ENCODE assay signal across 23 cellular contexts in the genomic region with DNA sequence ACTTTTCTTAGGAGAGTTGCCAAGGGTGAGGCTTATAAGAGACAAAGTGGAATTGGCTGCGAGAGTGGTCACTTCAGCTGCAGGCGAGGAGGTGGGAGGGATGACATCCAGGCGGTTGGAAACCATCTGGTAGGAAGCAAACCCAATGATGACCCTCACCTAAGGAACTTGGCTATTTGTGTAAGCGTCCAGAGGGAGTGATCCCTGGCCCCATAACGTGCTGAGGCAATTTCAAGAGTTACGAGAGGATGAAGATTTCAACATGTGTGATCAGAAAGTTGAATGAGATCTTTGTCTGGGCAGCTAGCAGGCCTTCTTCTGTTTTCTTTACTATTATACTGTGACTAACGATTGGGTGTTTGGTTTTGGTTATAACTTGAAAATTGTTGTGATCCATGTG.
A peak's percentile ranks its signal among the peaks of the same experiment; 100 is the strongest.
DNase-seq lines count a peak whose midpoint lies in the region; ATAC-seq lines count a peak whose summit lies in the region.
"Had no signal": no experiment of that assay in that cellular context is flagged by ENCODE, and none has a peak within 500 bp of the region (broad histone marks: within the 10 kb centered on the region; RNA-seq: fewer than 3 reads in every experiment).

No MANE protein-coding gene starts in this region.

- no peaks in the 10 kb centered on the region for H3K36me3 ChIP-seq in adipocyte (ENCODE audit: control insufficient read depth, insufficient read depth, low read length, severe bottlenecking)
- H3K36me3 ChIP-seq: BLaER1, tibial artery had no signal

- no peaks in the 10 kb centered on the region for H3K27me3 ChIP-seq in adipocyte (replicated peaks; ENCODE audit: control insufficient read depth, insufficient read depth, low read length)
- no peaks in the 10 kb centered on the region for H3K27me3 ChIP-seq in right cardiac atrium (ENCODE audit: control insufficient read depth, insufficient read depth)
- H3K27me3 ChIP-seq: BLaER1, tibial artery had no signal

- ATAC-seq in right cardiac atrium (peak; percentile 31 to 69), GM19455 (IDR thresholded peaks at IDR 0.05; ENCODE audit: unreplicated experiment) (no peak)
- ATAC-seq: activated naive CD8-positive, alpha-beta T cell treated with anti-CD3 and anti-CD28 coated beads, Interleukin-2, amount 50 U/mL, for 24 hours; stimulated activated naive CD8-positive, alpha-beta T cell treated with anti-CD3 and anti-CD28 coated beads, Interleukin-15, amount 100 ng/mL, for 72 hours had no signal

- DNase-seq in adipocyte (ENCODE audit: low read depth) (peak; percentile 47), fibroblast of peridontal ligament (ENCODE audit: extremely low read depth) (peak; percentile 72), right cardiac atrium (peak in 1 of 3 donors; percentile 20), skeletal muscle cell (ENCODE audit: low read depth) (peak; percentile 74), hippocampal formation (lab: John Stamatoyannopoulos, UW) (no peak)
- no peak for DNase-seq in stimulated activated CD4-positive, alpha-beta T cell treated with anti-CD3 and anti-CD28 coated beads, Interleukin-2, amount 100 ng/mL, for 48 hours
- DNase-seq: ACHN; activated CD4-positive, alpha-beta T cell treated with anti-CD3 and anti-CD28 coated beads for 4 hours; activated CD8-positive, alpha-beta memory T cell treated with anti-CD3 and anti-CD28 coated beads for 24 hours; activated naive CD8-positive, alpha-beta T cell treated with anti-CD3 and anti-CD28 coated beads, Interleukin-2, amount 50 U/mL, for 24 hours; DMS53; effector CD4-positive, alpha-beta T cell; erythroblast; Karpas-422; NCI-H146; OCI-M1; stimulated activated CD8-positive, alpha-beta memory T cell treated with anti-CD3 and anti-CD28 coated beads, Interleukin-4, amount 100 ng/mL, for 48 hours; stimulated activated naive CD8-positive, alpha-beta T cell treated with anti-CD3 and anti-CD28 coated beads, Interleukin-15, amount 100 ng/mL, for 72 hours; tibial artery had no signal

- H3K9ac ChIP-seq in adipocyte (ENCODE audit: low read length): peak overlapping the region; percentile 59
- H3K9ac ChIP-seq: BLaER1 had no signal

- peak overlapping the region; percentile 64 for H3K4me3 ChIP-seq in adipocyte (ENCODE audit: low read length)
- no peak overlapping the region for H3K4me3 ChIP-seq in right cardiac atrium (ENCODE audit: low read length)
- no peak overlapping the region for H3K4me3 ChIP-seq in skeletal muscle cell (ENCODE audit: low read depth, low read length)
- H3K4me3 ChIP-seq: BLaER1, skin epidermis, tibial artery had no signal

- H3K9me3 ChIP-seq in adipocyte (ENCODE audit: control insufficient read depth, low read length): no peaks in the 10 kb centered on the region
- H3K9me3 ChIP-seq in right cardiac atrium (ENCODE audit: control insufficient read depth, low read length): no peaks in the 10 kb centered on the region
- H3K9me3 ChIP-seq: tibial artery had no signal

- no peak overlapping the region for H3K27ac ChIP-seq in right cardiac atrium (ENCODE audit: low read length)
- H3K27ac ChIP-seq: BLaER1, skin epidermis, tibial artery, VCaP had no signal

- intact Hi-C loops in right cardiac atrium (cut with DNase I): no loop called here

- H3K4me1 ChIP-seq in adipocyte (ENCODE audit: control insufficient read depth, insufficient read depth, low read length): peaks cover 43% of the 10 kb centered on the region
- H3K4me1 ChIP-seq in right cardiac atrium (ENCODE audit: control insufficient read depth, insufficient read depth, low read length): no peaks in the 10 kb centered on the region
- H3K4me1 ChIP-seq: tibial artery had no signal

- 41% methylated on average over 7 of the region's 7 CpGs for WGBS in right cardiac atrium

Comparison
In these comparisons a context has a peak if more than half of its experiments do, and no peak if none do; other contexts are left out.
1. DNase-seq: peak in adipocyte (single experiment), fibroblast of peridontal ligament (single experiment) and skeletal muscle cell (single experiment); none in stimulated activated CD4-positive, alpha-beta T cell treated with anti-CD3 and anti-CD28 coated beads, Interleukin-2, amount 100 ng/mL, for 48 hours (0 of 2) and hippocampal formation (0 of 2).